In genomic region chr11:78476066-78476465, GRCh38 we compare ENCODE assay signal across 1 cellular context.
TF ChIP-seq lines count a peak whose summit lies in the region.

No MANE protein-coding gene starts in this region.

TF ChIP-seq in A549, 52 proteins besides CTCF, POLR2A, EP300 and RAD21 (continued from another document):
- TF ChIP-seq REST (IDR thresholded peaks at IDR 0.05) (no peak), SREBF2 (IDR thresholded peaks at IDR 0.05) (no peak), HMGXB4 (CRISPR knock-in tag; IDR thresholded peaks at IDR 0.05; ENCODE audit: borderline replicate concordance) (no peak), NR3C1 (IDR thresholded peaks at IDR 0.05) (no peak), MAZ (IDR thresholded peaks at IDR 0.05; ENCODE audit: borderline replicate concordance, low read depth, low read length) (no peak), JUN (IDR thresholded peaks at IDR 0.05) (no peak)
